In the genomic region with DNA sequence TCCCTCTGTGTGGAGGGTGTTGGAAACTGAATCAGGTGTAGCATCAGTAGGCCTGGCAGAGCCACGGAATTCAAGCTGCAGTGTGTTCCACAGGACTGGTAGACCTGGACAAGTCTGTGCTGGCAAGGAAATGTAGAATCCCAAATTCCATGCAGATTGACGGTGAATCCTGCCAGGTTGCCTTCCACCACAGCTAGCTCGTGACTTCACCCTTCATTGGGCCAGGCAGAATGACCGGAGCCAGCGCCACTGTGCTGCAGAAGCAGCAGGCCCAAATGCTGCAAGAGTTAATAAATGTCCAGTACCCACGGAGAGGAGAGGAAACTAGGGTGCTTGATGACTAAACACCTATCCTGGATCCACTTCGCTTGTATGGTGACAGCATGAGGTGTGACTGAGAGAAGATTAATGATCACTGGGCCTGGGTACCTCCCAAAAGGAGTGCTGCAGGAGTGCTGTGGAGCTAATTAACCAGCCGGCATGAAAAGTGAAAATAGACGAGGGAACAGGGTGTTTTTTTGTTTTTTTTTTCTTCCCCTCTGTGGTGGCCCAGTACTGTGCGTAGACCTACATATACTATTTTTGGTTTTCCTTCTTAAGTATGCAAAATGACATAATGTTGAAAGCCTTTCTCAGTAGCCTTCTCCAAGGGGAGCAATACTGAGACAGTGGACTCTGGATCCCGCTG, we compare ENCODE assay signal across 8 cellular contexts.
A peak's percentile ranks its signal among the peaks of the same experiment; 100 is the strongest.
DNase-seq lines count a peak whose midpoint lies in the region; ATAC-seq and TF ChIP-seq lines count a peak whose summit lies in the region.

No MANE protein-coding gene starts in this region.

- H3K36me3 Mint-ChIP-seq in activated CD4-positive, alpha-beta T cell treated with anti-CD3 and anti-CD28 coated beads for 36 hours (ENCODE audit: low read depth), result no peaks in the 10 kb centered on the region
- H3K36me3 Mint-ChIP-seq in nephron progenitor cell (ENCODE audit: low read depth), result peaks cover 33% of the 10 kb centered on the region
- H3K36me3 Mint-ChIP-seq in activated naive CD4-positive, alpha-beta T cell treated with anti-CD3 and anti-CD28 coated beads for 36 hours (ENCODE audit: low read depth), result peaks cover 3% of the 10 kb centered on the region

- POLR2A ChIA-PET in activated CD4-positive, alpha-beta T cell treated with anti-CD3 and anti-CD28 coated beads for 36 hours (lab: Charles Lee), result interaction anchor here (0.5 kb wide), 1 partner anchor 15 kb away, joined by 6 read pairs; no protein-coding TSS in a partner anchor

- CTCF ChIA-PET in activated CD4-positive, alpha-beta T cell treated with anti-CD3 and anti-CD28 coated beads for 36 hours (lab: Charles Lee), result no interaction called here
- CTCF ChIA-PET in activated naive CD4-positive, alpha-beta T cell treated with anti-CD3 and anti-CD28 coated beads for 36 hours (lab: Charles Lee), result no interaction called here

- H3K9me3 Mint-ChIP-seq in activated CD4-positive, alpha-beta T cell treated with anti-CD3 and anti-CD28 coated beads for 36 hours (ENCODE audit: low read depth), result peaks cover 3% of the 10 kb centered on the region
- H3K9me3 Mint-ChIP-seq in nephron progenitor cell, result peaks cover 5% of the 10 kb centered on the region
- peaks cover under 1% of the 10 kb centered on the region for H3K9me3 Mint-ChIP-seq in activated naive CD4-positive, alpha-beta T cell treated with anti-CD3 and anti-CD28 coated beads for 36 hours

- no peak for TF ChIP-seq CTCF in nephron progenitor cell (IDR thresholded peaks at IDR 0.05)

- no peak overlapping the region for H3K4me3 Mint-ChIP-seq in activated CD4-positive, alpha-beta T cell treated with anti-CD3 and anti-CD28 coated beads for 36 hours
- H3K4me3 Mint-ChIP-seq in nephron progenitor cell, result peak overlapping the region; percentile 17
- H3K4me3 Mint-ChIP-seq in activated naive CD4-positive, alpha-beta T cell treated with anti-CD3 and anti-CD28 coated beads for 36 hours, result no peak overlapping the region

- peaks cover 42% of the 10 kb centered on the region for H3K4me1 Mint-ChIP-seq in activated CD4-positive, alpha-beta T cell treated with anti-CD3 and anti-CD28 coated beads for 36 hours
- peaks cover 90% of the 10 kb centered on the region for H3K4me1 Mint-ChIP-seq in nephron progenitor cell
- peaks cover 68% of the 10 kb centered on the region for H3K4me1 Mint-ChIP-seq in activated naive CD4-positive, alpha-beta T cell treated with anti-CD3 and anti-CD28 coated beads for 36 hours (ENCODE audit: low read depth)

- intact Hi-C loops in activated CD4-positive, alpha-beta T cell treated with anti-CD3 and anti-CD28 coated beads for 36 hours (cut with DNase I, micrococcal nuclease), result no loop called here
- intact Hi-C loops in activated naive CD4-positive, alpha-beta T cell treated with anti-CD3 and anti-CD28 coated beads for 36 hours (cut with micrococcal nuclease), result no loop called here

- no peak for ATAC-seq in activated CD4-positive, alpha-beta T cell treated with anti-CD3 and anti-CD28 coated beads for 36 hours
- peak; percentile 82 for ATAC-seq in HG03439 (IDR thresholded peaks at IDR 0.05; ENCODE audit: unreplicated experiment)

- no peaks in the 10 kb centered on the region for H3K27me3 Mint-ChIP-seq in activated CD4-positive, alpha-beta T cell treated with anti-CD3 and anti-CD28 coated beads for 36 hours
- H3K27me3 Mint-ChIP-seq in nephron progenitor cell (ENCODE audit: low read depth, poor library complexity), result peaks cover 6% of the 10 kb centered on the region
- H3K27me3 Mint-ChIP-seq in activated naive CD4-positive, alpha-beta T cell treated with anti-CD3 and anti-CD28 coated beads for 36 hours (ENCODE audit: low read depth), result no peaks in the 10 kb centered on the region

- H3K27ac Mint-ChIP-seq in activated CD4-positive, alpha-beta T cell treated with anti-CD3 and anti-CD28 coated beads for 36 hours, result peak overlapping the region; percentile 32
- peak overlapping the region; percentile 64 for H3K27ac Mint-ChIP-seq in nephron progenitor cell
- no peak overlapping the region for H3K27ac Mint-ChIP-seq in activated naive CD4-positive, alpha-beta T cell treated with anti-CD3 and anti-CD28 coated beads for 36 hours

- no peak for DNase-seq in activated CD4-positive, alpha-beta T cell treated with anti-CD3 and anti-CD28 coated beads for 36 hours
- no peak for DNase-seq in activated CD4-positive, alpha-beta T cell treated with anti-CD3 and anti-CD28 coated beads for 1 hour
- DNase-seq in cerebellar nuclear complex (lab: John Stamatoyannopoulos, UW) (peak; percentile 79 to 88), nephron progenitor cell (no peak), ecto neural progenitor cell (ENCODE audit: low spot score) (no peak), NCI-H1105 treated with DMSO at 0.1 percent for 48 hours (lab: John Stamatoyannopoulos, UW) (no peak)
- no peak for DNase-seq in activated naive CD4-positive, alpha-beta T cell treated with anti-CD3 and anti-CD28 coated beads for 36 hours

Comparison
In these comparisons a context has a peak if more than half of its experiments do, and no peak if none do; other contexts are left out.
1. DNase-seq: peak in cerebellar nuclear complex (2 of 2); none in activated CD4-positive, alpha-beta T cell treated with anti-CD3 and anti-CD28 coated beads for 36 hours (single experiment), activated CD4-positive, alpha-beta T cell treated with anti-CD3 and anti-CD28 coated beads for 1 hour (single experiment), nephron progenitor cell (single experiment), activated naive CD4-positive, alpha-beta T cell treated with anti-CD3 and anti-CD28 coated beads for 36 hours (single experiment), ecto neural progenitor cell (single experiment) and NCI-H1105 treated with DMSO at 0.1 percent for 48 hours (single experiment).